32 cellular contexts compared by ENCODE assay signal in the genomic region with DNA sequence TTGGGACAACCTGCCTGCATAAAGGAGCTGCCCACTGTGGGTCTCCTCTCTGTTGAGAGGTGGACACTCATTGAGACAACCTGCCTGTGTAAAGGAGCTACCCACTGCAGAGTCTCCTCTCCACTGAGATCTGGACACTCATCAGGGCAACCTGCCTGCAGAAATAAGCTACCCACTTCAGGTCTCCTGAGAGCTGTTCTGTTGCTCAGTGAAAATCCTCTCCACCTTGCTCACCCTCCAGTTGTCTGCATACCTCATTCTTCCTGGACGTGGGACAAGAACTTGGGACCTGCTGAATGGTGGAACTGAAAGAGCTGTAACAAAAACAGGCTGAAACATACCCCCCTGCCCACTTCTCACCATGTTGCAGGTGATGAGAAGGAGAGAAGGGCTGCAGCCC.
"Had no signal": no experiment of that assay in that cellular context is flagged by ENCODE, and none has a peak within 500 bp of the region (broad histone marks: within the 10 kb centered on the region; RNA-seq: fewer than 3 reads in every experiment).

No MANE protein-coding gene starts in this region.

- H3K27ac Mint-ChIP-seq: activated CD4-positive, alpha-beta memory T cell treated with anti-CD3 and anti-CD28 coated beads for 36 hours; activated CD4-positive, alpha-beta T cell treated with anti-CD3 and anti-CD28 coated beads for 36 hours; activated CD4-positive, alpha-beta T cell treated with anti-CD3 and anti-CD28 coated beads, Interleukin-2, amount 10 ng/mL, durations not matched to agents 24 days and 14 days; activated CD8-positive, alpha-beta memory T cell treated with anti-CD3 and anti-CD28 coated beads, Interleukin-2, amount 10 ng/mL, durations not matched to agents 7 days and 5 days; activated CD8-positive, alpha-beta T cell treated with anti-CD3 and anti-CD28 coated beads, Interleukin-2, amount 10 ng/mL, durations not matched to agents 7 days and 5 days; activated naive CD4-positive, alpha-beta T cell treated with anti-CD3 and anti-CD28 coated beads, Interleukin-2, amount 10 ng/mL, durations not matched to agents 7 days and 5 days; activated naive CD4-positive, alpha-beta T cell treated with anti-CD3 and anti-CD28 coated beads, Interleukin-2, amount 50 U/mL, for 72 hours; activated naive CD8-positive, alpha-beta T cell treated with anti-CD3 and anti-CD28 coated beads, Interleukin-2, amount 10 ng/mL, durations not matched to agents 7 days and 5 days; activated T-helper 1 cell treated with anti-CD3 and anti-CD28 coated beads, Interleukin-12 subunit alpha, Interleukin-12 subunit beta, Interleukin-2, Interleukin-4 antibody, amounts not matched to agents 30 ng/mL and 10 ng/mL and 1 ng/mL, durations not matched to agents 14 hours and 24 hours and 36 hours; activated T-helper 2 cell treated with anti-CD3 and anti-CD28 coated beads, Interferon-gamma antibody, Interleukin-2, Interleukin-4, amounts not matched to agents 10 μg/mL and 5 μg/mL and 100 μg/mL, durations not matched to agents 14 hours and 24 hours and 36 hours; brain; effector memory CD8-positive, alpha-beta T cell had no signal

- DNase-seq: activated CD4-positive, alpha-beta memory T cell treated with anti-CD3 and anti-CD28 coated beads for 36 hours; activated CD4-positive, alpha-beta T cell treated with anti-CD3 and anti-CD28 coated beads for 36 hours; activated CD4-positive, alpha-beta T cell treated with anti-CD3 and anti-CD28 coated beads, Interleukin-2, amount 10 ng/mL, durations not matched to agents 24 days and 14 days; activated CD4-positive, CD25-positive, alpha-beta regulatory T cell; activated CD4-positive, CD25-positive, alpha-beta regulatory T cell treated with anti-CD3 and anti-CD28 coated beads, Interleukin-2, amount 50 U/mL, for 72 hours; activated CD8-positive, alpha-beta memory T cell treated with anti-CD3 and anti-CD28 coated beads, Interleukin-2, amount 10 ng/mL, durations not matched to agents 7 days and 5 days; activated CD8-positive, alpha-beta memory T cell treated with anti-CD3 and anti-CD28 coated beads, Interleukin-2, amount 50 U/mL, for 4 hours; activated CD8-positive, alpha-beta T cell treated with anti-CD3 and anti-CD28 coated beads, Interleukin-2, amount 10 ng/mL, durations not matched to agents 7 days and 5 days; activated effector memory CD4-positive, alpha-beta T cell treated with anti-CD3 and anti-CD28 coated beads, Interleukin-2, amount 50 U/mL, for 16 hours; activated naive CD4-positive, alpha-beta T cell treated with anti-CD3 and anti-CD28 coated beads, Interleukin-2, amount 10 ng/mL, durations not matched to agents 7 days and 5 days; activated naive CD8-positive, alpha-beta T cell treated with anti-CD3 and anti-CD28 coated beads, Interleukin-2, amount 10 ng/mL, durations not matched to agents 7 days and 5 days; activated T-cell treated with anti-CD3 and anti-CD28 coated beads, Interleukin-2, amount 50 U/mL, for 1 hour; activated T-cell treated with anti-CD3 and anti-CD28 coated beads, Interleukin-2, amount 50 U/mL, for 48 hours; central memory CD4-positive, alpha-beta T cell; cerebellar nuclear complex; cortex of kidney; dermis blood vessel endothelial cell; effector CD4-positive, alpha-beta T cell; effector memory CD8-positive, alpha-beta T cell; esophagus squamous epithelium; foreskin melanocyte; heart right ventricle; hippocampal formation; T-helper 2 cell had no signal

- H3K9me3 Mint-ChIP-seq: effector memory CD8-positive, alpha-beta T cell had no signal

- H3K4me1 Mint-ChIP-seq: activated CD4-positive, alpha-beta T cell treated with anti-CD3 and anti-CD28 coated beads for 36 hours; activated CD4-positive, alpha-beta T cell treated with anti-CD3 and anti-CD28 coated beads, Interleukin-2, amount 10 ng/mL, durations not matched to agents 24 days and 14 days; activated CD8-positive, alpha-beta memory T cell treated with anti-CD3 and anti-CD28 coated beads, Interleukin-2, amount 10 ng/mL, durations not matched to agents 7 days and 5 days; activated naive CD4-positive, alpha-beta T cell treated with anti-CD3 and anti-CD28 coated beads, Interleukin-2, amount 10 ng/mL, durations not matched to agents 7 days and 5 days; activated naive CD8-positive, alpha-beta T cell treated with anti-CD3 and anti-CD28 coated beads, Interleukin-2, amount 10 ng/mL, durations not matched to agents 7 days and 5 days; brain had no signal

- H3K4me3 Mint-ChIP-seq: activated CD4-positive, alpha-beta memory T cell treated with anti-CD3 and anti-CD28 coated beads for 36 hours; activated CD4-positive, alpha-beta T cell treated with anti-CD3 and anti-CD28 coated beads for 36 hours; activated CD4-positive, alpha-beta T cell treated with anti-CD3 and anti-CD28 coated beads, Interleukin-2, amount 10 ng/mL, durations not matched to agents 24 days and 14 days; activated CD8-positive, alpha-beta memory T cell treated with anti-CD3 and anti-CD28 coated beads, Interleukin-2, amount 10 ng/mL, durations not matched to agents 7 days and 5 days; activated CD8-positive, alpha-beta T cell treated with anti-CD3 and anti-CD28 coated beads, Interleukin-2, amount 10 ng/mL, durations not matched to agents 7 days and 5 days; activated naive CD4-positive, alpha-beta T cell treated with anti-CD3 and anti-CD28 coated beads, Interleukin-2, amount 10 ng/mL, durations not matched to agents 7 days and 5 days; activated naive CD8-positive, alpha-beta T cell treated with anti-CD3 and anti-CD28 coated beads, Interleukin-2, amount 10 ng/mL, durations not matched to agents 7 days and 5 days; activated T-helper 1 cell treated with anti-CD3 and anti-CD28 coated beads, Interleukin-12 subunit alpha, Interleukin-12 subunit beta, Interleukin-2, Interleukin-4 antibody, amounts not matched to agents 30 ng/mL and 10 ng/mL and 1 ng/mL, durations not matched to agents 14 hours and 24 hours and 36 hours; brain; effector memory CD8-positive, alpha-beta T cell had no signal

- H3K27me3 ChIP-seq: ascending aorta, breast epithelium, cardiac muscle cell had no signal

- H3K9me3 ChIP-seq: ascending aorta had no signal

- H3K4me3 ChIP-seq: ascending aorta, breast epithelium, cardiac muscle cell, esophagus squamous epithelium, gastroesophageal sphincter, heart right ventricle had no signal

- H3K4me1 ChIP-seq: ascending aorta, breast epithelium, gastroesophageal sphincter, heart right ventricle had no signal

- H3K36me3 ChIP-seq: ascending aorta, breast epithelium, cardiac muscle cell, esophagus squamous epithelium, gastroesophageal sphincter, heart right ventricle had no signal

- H3K27ac ChIP-seq: ascending aorta, breast epithelium, cardiac muscle cell, esophagus squamous epithelium, gastroesophageal sphincter, heart right ventricle had no signal

- H3K27me3 Mint-ChIP-seq: activated CD4-positive, alpha-beta T cell treated with anti-CD3 and anti-CD28 coated beads, Interleukin-2, amount 10 ng/mL, durations not matched to agents 24 days and 14 days had no signal

- H3K36me3 Mint-ChIP-seq: activated CD4-positive, alpha-beta memory T cell treated with anti-CD3 and anti-CD28 coated beads for 36 hours; activated CD8-positive, alpha-beta memory T cell treated with anti-CD3 and anti-CD28 coated beads, Interleukin-2, amount 10 ng/mL, durations not matched to agents 7 days and 5 days; activated naive CD4-positive, alpha-beta T cell treated with anti-CD3 and anti-CD28 coated beads, Interleukin-2, amount 10 ng/mL, durations not matched to agents 7 days and 5 days; activated naive CD4-positive, alpha-beta T cell treated with anti-CD3 and anti-CD28 coated beads, Interleukin-2, amount 50 U/mL, for 72 hours; activated naive CD8-positive, alpha-beta T cell treated with anti-CD3 and anti-CD28 coated beads, Interleukin-2, amount 10 ng/mL, durations not matched to agents 7 days and 5 days; brain had no signal
